2 cellular contexts compared by ENCODE assay signal in genomic region chr7:69889338-69890080, GRCh38.
TF ChIP-seq lines count a peak whose summit lies in the region.

No MANE protein-coding gene starts in this region.

TF ChIP-seq in GM12891, 5 proteins besides CTCF, POLR2A, EP300 and RAD21 (continued from another document):
- TF ChIP-seq SPI1 (IDR thresholded peaks at IDR 0.05; ENCODE audit: low read depth, low read length) (0 out of 2 replicates have a peak, but pooled peaks have one; percentile 6), TAF1 (IDR thresholded peaks at IDR 0.05; ENCODE audit: low read depth, low read length) (no peak), POLR2AphosphoS5 (IDR thresholded peaks at IDR 0.05; ENCODE audit: low read depth, low read length) (no peak)
TF ChIP-seq in GM12891: peak in this region for 2.

TF ChIP-seq in GM12878, 131 proteins besides CTCF, POLR2A, EP300 and RAD21 (continues in another document):
- TF ChIP-seq MLLT1 (IDR thresholded peaks at IDR 0.05) (peak; percentile 30; the same call in 1 of the 2 replicates), CEBPB (IDR thresholded peaks at IDR 0.05; ENCODE audit: borderline replicate concordance in 1 of 2, low read depth in 2 of 2, low read length in 2 of 2) (0 out of 4 replicates have a peak, but pooled peaks of 1 of the 2 experiments have one; percentile 17), TCF12 (IDR thresholded peaks at IDR 0.05; ENCODE audit: low read depth, low read length) (peak; percentile 86; the same call in 1 of the 2 replicates), ZZZ3 (IDR thresholded peaks at IDR 0.05; ENCODE audit: control insufficient read depth, insufficient read length, low read depth) (no peak), JUND (IDR thresholded peaks at IDR 0.05; ENCODE audit: low read depth, low read length) (no peak), EED (IDR thresholded peaks at IDR 0.05; ENCODE audit: low read depth) (peak; percentile 5; the same call in 1 of the 2 replicates), ZNF384 (IDR thresholded peaks at IDR 0.05; ENCODE audit: borderline replicate concordance, low read depth, low read length) (no peak), FOS (IDR thresholded peaks at IDR 0.05; ENCODE audit: borderline replicate concordance, extremely low read depth, insufficient read length) (no peak), GATAD2B (conservative IDR thresholded peaks at IDR 0.05; ENCODE audit: low read depth) (no peak), NFYA (IDR thresholded peaks at IDR 0.05; ENCODE audit: borderline replicate concordance, low read depth, low read length) (no peak), HDAC2 (IDR thresholded peaks at IDR 0.05) (no peak), GABPA (IDR thresholded peaks at IDR 0.05; ENCODE audit: low read depth) (0 out of 2 replicates have a peak, but pooled peaks have one; percentile 11), RELA (IDR thresholded peaks at IDR 0.05; ENCODE audit: borderline replicate concordance, partially characterized antibody) (no peak), MTA3 (IDR thresholded peaks at IDR 0.05; ENCODE audit: borderline replicate concordance, low read length) (peak; percentile 75; the same call in 1 of the 2 replicates), ELK1 (IDR thresholded peaks at IDR 0.05; ENCODE audit: low read depth, low read length) (no peak), ZNF592 (IDR thresholded peaks at IDR 0.05) (no peak), EGR1 (IDR thresholded peaks at IDR 0.05; ENCODE audit: borderline replicate concordance in 1 of 2, low read depth in 2 of 2, low read length in 2 of 2) (no peak), HDGF (IDR thresholded peaks at IDR 0.05) (no peak), NKRF (conservative IDR thresholded peaks at IDR 0.05) (no peak), SPI1 (IDR thresholded peaks at IDR 0.05; ENCODE audit: borderline replicate concordance, insufficient read depth, low read depth, low read length) (no peak), SMAD5 (IDR thresholded peaks at IDR 0.05; ENCODE audit: low read depth) (no peak), BACH1 (IDR thresholded peaks at IDR 0.05; ENCODE audit: borderline replicate concordance) (no peak), MYB (IDR thresholded peaks at IDR 0.05; ENCODE audit: borderline replicate concordance, low read depth, low read length) (no peak), ZBTB40 (IDR thresholded peaks at IDR 0.05; ENCODE audit: borderline replicate concordance) (no peak)
- TF ChIP-seq, protein P1, sequence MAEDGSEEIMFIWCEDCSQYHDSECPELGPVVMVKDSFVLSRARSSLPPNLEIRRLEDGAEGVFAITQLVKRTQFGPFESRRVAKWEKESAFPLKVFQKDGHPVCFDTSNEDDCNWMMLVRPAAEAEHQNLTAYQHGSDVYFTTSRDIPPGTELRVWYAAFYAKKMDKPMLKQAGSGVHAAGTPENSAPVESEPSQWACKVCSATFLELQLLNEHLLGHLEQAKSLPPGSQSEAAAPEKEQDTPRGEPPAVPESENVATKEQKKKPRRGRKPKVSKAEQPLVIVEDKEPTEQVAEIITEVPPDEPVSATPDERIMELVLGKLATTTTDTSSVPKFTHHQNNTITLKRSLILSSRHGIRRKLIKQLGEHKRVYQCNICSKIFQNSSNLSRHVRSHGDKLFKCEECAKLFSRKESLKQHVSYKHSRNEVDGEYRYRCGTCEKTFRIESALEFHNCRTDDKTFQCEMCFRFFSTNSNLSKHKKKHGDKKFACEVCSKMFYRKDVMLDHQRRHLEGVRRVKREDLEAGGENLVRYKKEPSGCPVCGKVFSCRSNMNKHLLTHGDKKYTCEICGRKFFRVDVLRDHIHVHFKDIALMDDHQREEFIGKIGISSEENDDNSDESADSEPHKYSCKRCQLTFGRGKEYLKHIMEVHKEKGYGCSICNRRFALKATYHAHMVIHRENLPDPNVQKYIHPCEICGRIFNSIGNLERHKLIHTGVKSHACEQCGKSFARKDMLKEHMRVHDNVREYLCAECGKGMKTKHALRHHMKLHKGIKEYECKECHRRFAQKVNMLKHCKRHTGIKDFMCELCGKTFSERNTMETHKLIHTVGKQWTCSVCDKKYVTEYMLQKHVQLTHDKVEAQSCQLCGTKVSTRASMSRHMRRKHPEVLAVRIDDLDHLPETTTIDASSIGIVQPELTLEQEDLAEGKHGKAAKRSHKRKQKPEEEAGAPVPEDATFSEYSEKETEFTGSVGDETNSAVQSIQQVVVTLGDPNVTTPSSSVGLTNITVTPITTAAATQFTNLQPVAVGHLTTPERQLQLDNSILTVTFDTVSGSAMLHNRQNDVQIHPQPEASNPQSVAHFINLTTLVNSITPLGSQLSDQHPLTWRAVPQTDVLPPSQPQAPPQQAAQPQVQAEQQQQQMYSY (CRISPR knock-in tag; IDR thresholded peaks at IDR 0.05), result no peak
- TF ChIP-seq, protein P2, sequence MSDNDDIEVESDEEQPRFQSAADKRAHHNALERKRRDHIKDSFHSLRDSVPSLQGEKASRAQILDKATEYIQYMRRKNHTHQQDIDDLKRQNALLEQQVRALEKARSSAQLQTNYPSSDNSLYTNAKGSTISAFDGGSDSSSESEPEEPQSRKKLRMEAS (IDR thresholded peaks at IDR 0.05; ENCODE audit: low read depth, low read length), result no peak
- TF ChIP-seq, protein P3, sequence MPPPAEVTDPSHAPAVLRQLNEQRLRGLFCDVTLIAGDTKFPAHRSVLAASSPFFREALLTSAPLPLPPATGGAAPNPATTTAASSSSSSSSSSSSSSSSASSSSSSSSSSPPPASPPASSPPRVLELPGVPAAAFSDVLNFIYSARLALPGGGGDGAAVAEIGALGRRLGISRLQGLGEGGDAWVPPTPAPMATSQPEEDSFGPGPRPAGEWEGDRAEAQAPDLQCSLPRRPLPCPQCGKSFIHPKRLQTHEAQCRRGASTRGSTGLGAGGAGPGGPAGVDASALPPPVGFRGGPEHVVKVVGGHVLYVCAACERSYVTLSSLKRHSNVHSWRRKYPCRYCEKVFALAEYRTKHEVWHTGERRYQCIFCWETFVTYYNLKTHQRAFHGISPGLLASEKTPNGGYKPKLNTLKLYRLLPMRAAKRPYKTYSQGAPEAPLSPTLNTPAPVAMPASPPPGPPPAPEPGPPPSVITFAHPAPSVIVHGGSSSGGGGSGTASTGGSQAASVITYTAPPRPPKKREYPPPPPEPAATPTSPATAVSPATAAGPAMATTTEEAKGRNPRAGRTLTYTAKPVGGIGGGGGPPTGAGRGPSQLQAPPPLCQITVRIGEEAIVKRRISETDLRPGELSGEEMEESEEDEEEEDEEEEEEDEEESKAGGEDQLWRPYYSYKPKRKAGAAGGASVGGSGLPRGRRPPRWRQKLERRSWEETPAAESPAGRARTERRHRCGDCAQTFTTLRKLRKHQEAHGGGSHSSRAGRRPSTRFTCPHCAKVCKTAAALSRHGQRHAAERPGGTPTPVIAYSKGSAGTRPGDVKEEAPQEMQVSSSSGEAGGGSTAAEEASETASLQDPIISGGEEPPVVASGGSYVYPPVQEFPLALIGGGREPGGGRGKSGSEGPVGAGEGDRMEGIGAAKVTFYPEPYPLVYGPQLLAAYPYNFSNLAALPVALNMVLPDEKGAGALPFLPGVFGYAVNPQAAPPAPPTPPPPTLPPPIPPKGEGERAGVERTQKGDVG (CRISPR knock-in tag; IDR thresholded peaks at IDR 0.05), result no peak
- TF ChIP-seq, protein P4, sequence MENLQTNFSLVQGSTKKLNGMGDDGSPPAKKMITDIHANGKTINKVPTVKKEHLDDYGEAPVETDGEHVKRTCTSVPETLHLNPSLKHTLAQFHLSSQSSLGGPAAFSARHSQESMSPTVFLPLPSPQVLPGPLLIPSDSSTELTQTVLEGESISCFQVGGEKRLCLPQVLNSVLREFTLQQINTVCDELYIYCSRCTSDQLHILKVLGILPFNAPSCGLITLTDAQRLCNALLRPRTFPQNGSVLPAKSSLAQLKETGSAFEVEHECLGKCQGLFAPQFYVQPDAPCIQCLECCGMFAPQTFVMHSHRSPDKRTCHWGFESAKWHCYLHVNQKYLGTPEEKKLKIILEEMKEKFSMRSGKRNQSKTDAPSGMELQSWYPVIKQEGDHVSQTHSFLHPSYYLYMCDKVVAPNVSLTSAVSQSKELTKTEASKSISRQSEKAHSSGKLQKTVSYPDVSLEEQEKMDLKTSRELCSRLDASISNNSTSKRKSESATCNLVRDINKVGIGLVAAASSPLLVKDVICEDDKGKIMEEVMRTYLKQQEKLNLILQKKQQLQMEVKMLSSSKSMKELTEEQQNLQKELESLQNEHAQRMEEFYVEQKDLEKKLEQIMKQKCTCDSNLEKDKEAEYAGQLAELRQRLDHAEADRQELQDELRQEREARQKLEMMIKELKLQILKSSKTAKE (IDR thresholded peaks at IDR 0.05; ENCODE audit: low read depth, poor library complexity, severe bottlenecking), result no peak
